ENCODE assay signal across 9 cellular contexts in the genomic region with DNA sequence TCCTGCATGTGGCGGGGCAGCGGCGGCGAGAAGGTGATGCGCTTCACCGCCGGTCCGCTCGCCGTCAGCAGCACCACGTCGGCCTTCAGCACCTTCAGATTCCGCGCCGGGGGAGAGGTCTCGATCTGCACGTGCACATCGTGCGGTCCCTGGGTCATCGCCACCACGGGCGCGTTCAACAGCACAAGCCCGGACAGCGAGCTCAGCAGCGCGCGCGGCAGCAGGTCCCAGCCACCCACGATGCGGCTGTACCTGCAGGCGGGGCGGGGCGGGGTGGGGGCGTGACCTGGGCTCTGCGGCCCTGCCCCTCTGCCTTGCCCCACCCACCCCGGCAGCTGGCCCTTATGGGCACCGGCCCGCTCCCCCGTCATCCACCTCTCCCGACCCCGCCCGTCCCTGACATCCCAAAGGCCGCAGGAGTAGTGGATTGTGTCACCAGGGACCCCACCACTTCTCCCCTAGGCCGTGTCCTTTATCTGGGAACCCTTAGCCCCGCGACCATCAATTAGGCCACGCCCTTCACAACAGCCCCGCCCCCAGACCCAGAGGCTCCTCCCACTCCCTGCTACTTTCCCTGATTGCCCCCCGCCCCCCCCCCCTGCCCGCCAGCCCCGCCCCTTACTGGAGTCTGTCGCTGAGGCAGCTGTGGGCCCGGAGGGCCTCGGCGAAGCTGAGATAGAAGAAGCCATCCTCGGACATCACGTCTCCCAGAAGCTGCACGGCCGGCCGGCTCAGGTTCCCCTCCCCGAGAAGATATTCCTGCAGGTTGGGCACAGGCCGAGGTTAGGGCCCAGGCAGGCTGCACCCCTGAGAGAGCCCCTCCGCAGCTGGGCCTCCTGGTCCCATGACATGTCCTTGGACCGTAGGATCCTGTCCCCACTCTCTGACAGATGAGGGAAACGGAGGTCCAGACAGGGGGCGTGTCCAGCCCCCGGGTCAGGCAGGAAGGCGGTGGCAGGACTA. TPM values are rescaled to one million over a fixed set of nuclear protein-coding genes. Genes with fewer than 3 reads are reported as not detected.
DNase-seq lines count a peak whose midpoint lies in the region; ATAC-seq, FAIRE-seq and TF ChIP-seq lines count a peak whose summit lies in the region.
"Had no signal": no experiment of that assay in that cellular context is flagged by ENCODE, and none has a peak within 500 bp of the region (broad histone marks: within the 10 kb centered on the region; RNA-seq: fewer than 3 reads in every experiment).

No MANE protein-coding gene starts in this region.

- TF ChIP-seq EP300 in A549 (IDR thresholded peaks at IDR 0.05) = no peak
- no peak for TF ChIP-seq EP300 in tibial nerve (IDR thresholded peaks at IDR 0.05)
- TF ChIP-seq EP300 in sigmoid colon (IDR thresholded peaks at IDR 0.05) = no peak

- H3K18ac ChIP-seq in neuronal stem cell (ENCODE audit: low read length) = peak overlapping the region; percentile 99

- H2AK5ac ChIP-seq in neuronal stem cell (ENCODE audit: low read depth, low read length) = peak overlapping the region; percentile 93

- H3K27ac ChIP-seq in A549 (peak overlapping the region; percentile 26 to 72; a peak in 5 of 6 replicates), HUES64 (ENCODE audit: low read depth, low read length) (peak overlapping the region; percentile 70; the same call in 1 of the 2 replicates), neuronal stem cell (replicated peaks; ENCODE audit: low read length) (no peak overlapping the region), tibial nerve (no peak overlapping the region), sigmoid colon (no peak overlapping the region)

- H3K4me2 ChIP-seq in A549 (peak overlapping the region; percentile 95), neuronal stem cell (ENCODE audit: insufficient read depth, low read length, poor library complexity, severe bottlenecking) (peak overlapping the region; percentile 91)

- peak overlapping the region; percentile 93 for H2BK12ac ChIP-seq in neuronal stem cell (ENCODE audit: low read length)

- intact Hi-C loops in sigmoid colon (cut with DNase I) = no loop called here

- H3K4ac ChIP-seq in neuronal stem cell (ENCODE audit: low read length) = no peak overlapping the region

- TF ChIP-seq CTCF in A549 (IDR thresholded peaks at IDR 0.05) (peak; percentile 34), tibial nerve (IDR thresholded peaks at IDR 0.05) (peak in 3 of 5 experiments; percentile 1 to 38 (median 9)), sigmoid colon (IDR thresholded peaks at IDR 0.05) (no peak)

- POLR2A ChIA-PET in A549 (lab: Yijun Ruan, JAX) = interaction anchor here (1.9 to 2.6 kb wide), 2 partner anchors 14 to 39 kb away, joined by 9 to 11 read pairs; a partner anchor contains a TSS

- H4K91ac ChIP-seq in neuronal stem cell (ENCODE audit: low read depth, low read length, poor library complexity) = no peak overlapping the region

- peak overlapping the region; percentile 38 for H3K14ac ChIP-seq in neuronal stem cell (ENCODE audit: low read length)

- H3K23ac ChIP-seq in neuronal stem cell (ENCODE audit: low read depth, low read length, poor library complexity) = peak overlapping the region; percentile 99

- no peak overlapping the region for H2BK120ac ChIP-seq in neuronal stem cell (ENCODE audit: low read depth, low read length)

- H3K4me3 ChIP-seq in A549 (peak overlapping the region; percentile 44), HUES64 (ENCODE audit: low read length) (peak overlapping the region; percentile 51), neuronal stem cell (ENCODE audit: low read length in 2 of 2) (peak overlapping the region in 1 of 2 donors; percentile 55), tibial nerve (peak overlapping the region in 3 of 4 donors; percentile 16 to 41 (median 32)), sigmoid colon (peak overlapping the region in 2 of 4 donors; percentile 23 to 28)

- H4K8ac ChIP-seq in neuronal stem cell (ENCODE audit: low read depth, low read length) = peak overlapping the region; percentile 17

- peaks cover 6% of the 10 kb centered on the region; the same call in 1 of the 3 replicates for H3K4me1 ChIP-seq in A549
- H3K4me1 ChIP-seq in HUES64 (ENCODE audit: insufficient read depth, low read length) = peaks cover 7% of the 10 kb centered on the region; the same call in 1 of the 2 replicates
- peaks cover 0 to 3% of the 10 kb centered on the region in 2 donors for H3K4me1 ChIP-seq in neuronal stem cell (ENCODE audit: control insufficient read depth in 2 of 2, insufficient read depth in 1 of 2, low read depth in 1 of 2, low read length in 2 of 2)
- H3K4me1 ChIP-seq in tibial nerve = peaks cover 0 to 18% (median 7%) of the 10 kb centered on the region in 4 donors
- H3K4me1 ChIP-seq in sigmoid colon = peaks cover 0 to 15% (median 13%) of the 10 kb centered on the region in 4 donors

- CTCF ChIA-PET in A549 (lab: Yijun Ruan, JAX) = interaction anchor here (0.5 to 3.9 kb wide), 21 partner anchors 10 to 337 kb away, joined by 3 to 27 read pairs (median 6); a partner anchor contains a TSS

- peak in 1 of 2 experiments; percentile 62 for DNase-seq in A549 (ENCODE audit: low read depth in 1 of 2, low spot score in 1 of 2)
- DNase-seq in activated CD4-positive, alpha-beta T cell treated with anti-CD3 and anti-CD28 coated beads for 48 hours = peak; percentile 72
- peak; percentile 54 for DNase-seq in effector CD4-positive, alpha-beta T cell
- DNase-seq in neuronal stem cell (ENCODE audit: low spot score) = peak; percentile 54
- no peak for DNase-seq in tibial nerve (ENCODE audit: low spot score in 2 of 2)
- no peak for DNase-seq in sigmoid colon
- DNase-seq in H4 (ENCODE audit: low spot score) = no peak

- TF ChIP-seq RAD21 in A549 (conservative IDR thresholded peaks at IDR 0.05 in 1 of 2, IDR thresholded peaks at IDR 0.05 in 1 of 2) = no peak; a peak in 2 of 5 replicates

- H3K9ac ChIP-seq in HUES64 (ENCODE audit: low read depth, low read length) = peak overlapping the region; percentile 40; the same call in 1 of the 2 replicates
- H3K9ac ChIP-seq in neuronal stem cell (ENCODE audit: low read depth, low read length, poor library complexity) = peak overlapping the region; percentile 44

- H3K9me3 ChIP-seq in A549 (no peaks in the 10 kb centered on the region), HUES64 (ENCODE audit: insufficient read depth, low read depth, low read length) (no peaks in the 10 kb centered on the region), neuronal stem cell (replicated peaks in 1 of 2; ENCODE audit: control insufficient read depth in 2 of 2, insufficient read depth in 1 of 2, low read depth in 1 of 2, low read length in 2 of 2) (peaks cover 0 to 9% of the 10 kb centered on the region in 2 donors), tibial nerve (no peaks in the 10 kb centered on the region), sigmoid colon (no peaks in the 10 kb centered on the region)

- 57% methylated on average over 16 of the region's 69 CpGs for WGBS in A549 (ENCODE audit: missing lambda C conversion rate)
- whole genome bisulfite sequencing in HUES64 = 16% methylated on average over 68 of the region's 69 CpGs
- WGBS in neuronal stem cell (ENCODE audit: extremely low coverage in 2 of 2, insufficient read length in 2 of 2, insufficient replicate concordance in 1 of 2), 2 donors = no CpG with 5 or more reads among the region's 69 CpGs
- 15 to 16% methylated on average over 20 to 27 of the region's 69 CpGs for WGBS in tibial nerve, 2 donors
- WGBS in sigmoid colon, 2 donors = 9 to 16% methylated on average over 69 of the region's 69 CpGs

- H3K27me3 ChIP-seq in HUES64 (ENCODE audit: insufficient read depth, low read length) = peaks cover 11% of the 10 kb centered on the region
- peaks cover 0 to 11% (median 4%) of the 10 kb centered on the region in 3 experiments for H3K27me3 ChIP-seq in neuronal stem cell (ENCODE audit: control insufficient read depth in 3 of 3, insufficient read depth in 3 of 3, low read depth in 1 of 3, low read length in 3 of 3)
- H3K27me3 ChIP-seq in tibial nerve = no peaks in the 10 kb centered on the region
- H3K27me3 ChIP-seq in sigmoid colon = peaks cover 6 to 39% (median 32%) of the 10 kb centered on the region in 3 donors

- peak overlapping the region; percentile 49 for H2BK15ac ChIP-seq in neuronal stem cell (ENCODE audit: low read length)

- H2AFZ ChIP-seq in neuronal stem cell (ENCODE audit: low read length) = no peak overlapping the region

- H3K36me3 ChIP-seq in HUES64 (ENCODE audit: insufficient read depth, low read length) (peaks cover 6% of the 10 kb centered on the region), neuronal stem cell (replicated peaks in 1 of 2; ENCODE audit: control insufficient read depth in 2 of 2, insufficient read depth in 2 of 2, low read length in 2 of 2) (peaks cover 4 to 5% of the 10 kb centered on the region in 2 donors), tibial nerve (peaks cover 0 to 38% (median 0%) of the 10 kb centered on the region in 3 donors), sigmoid colon (peaks cover 0 to 35% (median 11%) of the 10 kb centered on the region in 4 donors)

- peak; percentile 57 to 79 for ATAC-seq in A549

- no peak for FAIRE-seq in A549 (lab: Jason Lieb, UNC)
- FAIRE-seq: G401.6 had no signal

- H3K79me1 ChIP-seq in neuronal stem cell (ENCODE audit: low read depth, low read length) = no peaks in the 10 kb centered on the region

- peak overlapping the region; percentile 42 for H2BK5ac ChIP-seq in neuronal stem cell (ENCODE audit: low read length)

- no peak; the same call in 1 of the 2 replicates for TF ChIP-seq POLR2A in A549 (IDR thresholded peaks at IDR 0.05; ENCODE audit: low read length)
- TF ChIP-seq POLR2A in tibial nerve (IDR thresholded peaks at IDR 0.05) = no peak
- no peak for TF ChIP-seq POLR2A in sigmoid colon (IDR thresholded peaks at IDR 0.05)

RNA-seq across cellular contexts. Expression of a gene that starts 6.1 kb away (rescaled TPM):
- 0.15 and 0.18 TPM in 2 replicates for polyA plus RNA-seq in A549 (2011; rRNA removed)
- polyA plus RNA-seq in A549 (2012; cell fraction: cytosol; rRNA removed) = 0.20 and 0.26 TPM in 2 replicates
- 0.66 and 0.84 TPM in 2 replicates for polyA plus RNA-seq in A549 (2012; cell fraction: nucleus; rRNA removed)
- polyA plus RNA-seq in A549 (2017; fragmentation: RNase III; extraction: RNeasy Plus Mini Kit Qiagen cat#74134 plus additional on column Dnase treatment) = 0.62 to 0.88 TPM (median 0.87 TPM) in 3 replicates
- 0.70 TPM in 1 of 2 replicates, not detected in the other for polyA minus RNA-seq in A549 (2011; rRNA and poly(A)+ RNA removed)
- polyA plus RNA-seq in HUES64 (2013, experiment 1 of 2) = 0.60 TPM
- polyA plus RNA-seq in HUES64 (2013, experiment 2 of 2) = 0.25 TPM
- 0.28 TPM for polyA plus RNA-seq in neuronal stem cell (2013, experiment 1 of 2)
- 0.26 TPM for polyA plus RNA-seq in neuronal stem cell (2013, experiment 2 of 2)
- total RNA-seq in tibial nerve = 1 to 10 TPM in 2 of 4 donors, under 1 TPM in 1, not detected in 1; 0.63 to 3.0 (median 1.7) TPM
- total RNA-seq in sigmoid colon = under 1 TPM; 0.28 to 0.66 (median 0.38) TPM
- polyA plus RNA-seq in sigmoid colon = 1 to 10 TPM; 1.8 to 6.8 (median 3.5) TPM
- total RNA-seq in H4 (2014; rRNA removed; shearing (Covaris generic)) = 0.15 TPM in 1 of 2 replicates, not detected in the other

RNA-seq across cellular contexts. Expression of a gene that starts 13.1 kb away (rescaled TPM):
- 12.3 and 18.0 TPM in 2 replicates for polyA plus RNA-seq in A549 (2011; rRNA removed)
- 26.5 and 33.3 TPM in 2 replicates for polyA plus RNA-seq in A549 (2012; cell fraction: cytosol; rRNA removed)
- polyA plus RNA-seq in A549 (2012; cell fraction: nucleus; rRNA removed) = 65.2 and 76.6 TPM in 2 replicates
- polyA plus RNA-seq in A549 (2017; fragmentation: RNase III; extraction: RNeasy Plus Mini Kit Qiagen cat#74134 plus additional on column Dnase treatment) = 26.6 to 44.8 TPM (median 41.5 TPM) in 3 replicates
- polyA minus RNA-seq in A549 (2011; rRNA and poly(A)+ RNA removed) = 14.3 and 18.0 TPM in 2 replicates
- 30.9 TPM for polyA plus RNA-seq in HUES64 (2013, experiment 1 of 2)
- polyA plus RNA-seq in HUES64 (2013, experiment 2 of 2) = 30.7 TPM
- 29.5 TPM for polyA plus RNA-seq in neuronal stem cell (2013, experiment 1 of 2)
- polyA plus RNA-seq in neuronal stem cell (2013, experiment 2 of 2) = 29.9 TPM
- 10 to 100 TPM; 47.7 to 56.5 (median 49.0) TPM for total RNA-seq in tibial nerve
- total RNA-seq in sigmoid colon = 10 to 100 TPM; 25.0 to 41.0 (median 26.6) TPM
- polyA plus RNA-seq in sigmoid colon = 10 to 100 TPM; 13.4 to 29.5 (median 22.8) TPM
- total RNA-seq in H4 (2014; rRNA removed; shearing (Covaris generic)) = 2.6 and 6.8 TPM in 2 replicates

RNA-seq across cellular contexts. Expression of a gene that starts 13.5 kb away (rescaled TPM):
- polyA plus RNA-seq in A549 (2011; rRNA removed) = 39.2 and 41.5 TPM in 2 replicates
- polyA plus RNA-seq in A549 (2012; cell fraction: cytosol; rRNA removed) = 70.4 and 91.8 TPM in 2 replicates
- polyA plus RNA-seq in A549 (2012; cell fraction: nucleus; rRNA removed) = 107 and 112 TPM in 2 replicates
- 63.4 to 75.9 TPM (median 75.3 TPM) in 3 replicates for polyA plus RNA-seq in A549 (2017; fragmentation: RNase III; extraction: RNeasy Plus Mini Kit Qiagen cat#74134 plus additional on column Dnase treatment)
- polyA minus RNA-seq in A549 (2011; rRNA and poly(A)+ RNA removed) = 30.8 and 33.3 TPM in 2 replicates
- polyA plus RNA-seq in HUES64 (2013, experiment 1 of 2) = 41.6 TPM
- polyA plus RNA-seq in HUES64 (2013, experiment 2 of 2) = 37.1 TPM
- 45.3 TPM for polyA plus RNA-seq in neuronal stem cell (2013, experiment 1 of 2)
- 42.9 TPM for polyA plus RNA-seq in neuronal stem cell (2013, experiment 2 of 2)
- 10 to 100 TPM; 20.6 to 27.4 (median 25.4) TPM for total RNA-seq in tibial nerve
- total RNA-seq in sigmoid colon = 10 to 100 TPM; 13.6 to 16.1 (median 14.6) TPM
- 10 to 100 TPM; 30.3 to 55.9 (median 33.6) TPM for polyA plus RNA-seq in sigmoid colon
- 12.8 and 13.4 TPM in 2 replicates for total RNA-seq in H4 (2014; rRNA removed; shearing (Covaris generic))

RNA-seq across cellular contexts. Expression of a gene that starts 23.3 kb away (rescaled TPM):
- 22.5 and 23.3 TPM in 2 replicates for polyA plus RNA-seq in A549 (2011; rRNA removed)
- polyA plus RNA-seq in A549 (2012; cell fraction: cytosol; rRNA removed) = 40.5 and 44.1 TPM in 2 replicates
- polyA plus RNA-seq in A549 (2012; cell fraction: nucleus; rRNA removed) = 235 and 294 TPM in 2 replicates
- polyA plus RNA-seq in A549 (2017; fragmentation: RNase III; extraction: RNeasy Plus Mini Kit Qiagen cat#74134 plus additional on column Dnase treatment) = 63.8 to 75.9 TPM (median 71.2 TPM) in 3 replicates
- 35.0 and 36.5 TPM in 2 replicates for polyA minus RNA-seq in A549 (2011; rRNA and poly(A)+ RNA removed)
- polyA plus RNA-seq in HUES64 (2013, experiment 1 of 2) = 54.9 TPM
- polyA plus RNA-seq in HUES64 (2013, experiment 2 of 2) = 50.5 TPM
- polyA plus RNA-seq in neuronal stem cell (2013, experiment 1 of 2) = 56.3 TPM
- 62.9 TPM for polyA plus RNA-seq in neuronal stem cell (2013, experiment 2 of 2)
- 100 to 1,000 TPM in 1 of 4 donors, 10 to 100 TPM in 3; 52.7 to 158 (median 79.5) TPM for total RNA-seq in tibial nerve
- total RNA-seq in sigmoid colon = 10 to 100 TPM; 28.2 to 44.0 (median 33.9) TPM
- 10 to 100 TPM; 27.0 to 88.8 (median 34.0) TPM for polyA plus RNA-seq in sigmoid colon
- 20.5 and 22.7 TPM in 2 replicates for total RNA-seq in H4 (2014; rRNA removed; shearing (Covaris generic))

RNA-seq across cellular contexts. Expression of a gene that starts 38.4 kb away (rescaled TPM):
- polyA plus RNA-seq in A549 (2011; rRNA removed) (7.8 and 12.9 TPM in 2 replicates), A549 (2017; fragmentation: RNase III; extraction: RNeasy Plus Mini Kit Qiagen cat#74134 plus additional on column Dnase treatment) (42.8 to 48.5 TPM (median 44.6 TPM) in 3 replicates), sigmoid colon (10 to 100 TPM; 18.0 to 42.3 (median 33.1) TPM)
- polyA plus RNA-seq in A549 (2012; cell fraction: cytosol; rRNA removed) = 17.2 and 26.2 TPM in 2 replicates
- 41.6 and 69.5 TPM in 2 replicates for polyA plus RNA-seq in A549 (2012; cell fraction: nucleus; rRNA removed)
- 2.1 and 4.2 TPM in 2 replicates for polyA minus RNA-seq in A549 (2011; rRNA and poly(A)+ RNA removed)
- 12.8 TPM for polyA plus RNA-seq in HUES64 (2013, experiment 1 of 2)
- polyA plus RNA-seq in HUES64 (2013, experiment 2 of 2) = 8.6 TPM
- 7.5 TPM for polyA plus RNA-seq in neuronal stem cell (2013, experiment 1 of 2)
- 7.7 TPM for polyA plus RNA-seq in neuronal stem cell (2013, experiment 2 of 2)
- total RNA-seq in tibial nerve (10 to 100 TPM; 12.6 to 19.0 (median 14.8) TPM), sigmoid colon (1 to 10 TPM; 5.3 to 7.1 (median 5.9) TPM)
- 16.0 and 19.0 TPM in 2 replicates for total RNA-seq in H4 (2014; rRNA removed; shearing (Covaris generic))

Comparison
In these comparisons a context has a peak if more than half of its experiments do, and no peak if none do; other contexts are left out.
1. DNase-seq: peak in activated CD4-positive, alpha-beta T cell treated with anti-CD3 and anti-CD28 coated beads for 48 hours (single experiment), effector CD4-positive, alpha-beta T cell (single experiment) and neuronal stem cell (single experiment); none in tibial nerve (0 of 2), sigmoid colon (single experiment) and H4 (single experiment).
2. H3K27ac ChIP-seq: peak in A549 (2 of 2) and HUES64 (single experiment); none in neuronal stem cell (single experiment), tibial nerve (0 of 4) and sigmoid colon (0 of 4).
3. CTCF ChIP-seq: peak in A549 (single experiment) and tibial nerve (3 of 5); none in sigmoid colon (0 of 4).